12 cellular contexts compared by ENCODE assay signal in genomic region chr19:5693195-5694166, GRCh38. TPM values are rescaled to one million over a fixed set of nuclear protein-coding genes. Genes with fewer than 3 reads are reported as not detected.
DNase-seq lines count a peak whose midpoint lies in the region; FAIRE-seq and TF ChIP-seq lines count a peak whose summit lies in the region.
"Had no signal": no experiment of that assay in that cellular context is flagged by ENCODE, and none has a peak within 500 bp of the region (broad histone marks: within the 10 kb centered on the region; RNA-seq: fewer than 3 reads in every experiment).

No MANE protein-coding gene starts in this region.

- H3K36me3 ChIP-seq in Loucy (ENCODE audit: insufficient read depth, low read length) = peaks cover 67% of the 10 kb centered on the region; the same call in 1 of the 2 replicates
- H3K36me3 ChIP-seq in smooth muscle cell (ENCODE audit: low read depth) = no peaks in the 10 kb centered on the region
- peaks cover 9 to 28% of the 10 kb centered on the region in 2 donors for H3K36me3 ChIP-seq in kidney (ENCODE audit: control insufficient read depth in 1 of 2, insufficient read depth in 2 of 2, low read length in 2 of 2)

- BruUV-seq in MCF 10A (replicated peaks; lab: Mats Ljungman, UMichigan) = TSS peak; percentile 8

- no peaks in the 10 kb centered on the region for H3K9me3 Mint-ChIP-seq in activated CD4-positive, alpha-beta T cell treated with anti-CD3 and anti-CD28 coated beads, Interleukin-2, amount 10 ng/mL, durations not matched to agents 7 days and 5 days
- H3K9me3 Mint-ChIP-seq in MCF 10A (ENCODE audit: unreplicated experiment) = no peaks in the 10 kb centered on the region
- no peaks in the 10 kb centered on the region for H3K9me3 Mint-ChIP-seq in T-helper 2 cell treated with Interferon-gamma antibody and Interleukin-4, amounts not matched to agents 5 μg/mL and 100 μg/mL, for 36 hours

- FAIRE-seq in kidney (lab: Jason Lieb, UNC) = no peak

- H3K4me3 ChIP-seq in Loucy (ENCODE audit: low read length, poor library complexity, severe bottlenecking) (peak overlapping the region; percentile 91), smooth muscle cell (no peak overlapping the region), kidney (ENCODE audit: low read length in 2 of 2) (no peak overlapping the region)

- H3K4me1 Mint-ChIP-seq in activated CD4-positive, alpha-beta T cell treated with anti-CD3 and anti-CD28 coated beads, Interleukin-2, amount 10 ng/mL, durations not matched to agents 7 days and 5 days = peaks cover 16% of the 10 kb centered on the region
- H3K4me1 Mint-ChIP-seq in MCF 10A (ENCODE audit: insufficient read depth, unreplicated experiment) = no peaks in the 10 kb centered on the region
- peaks cover 10% of the 10 kb centered on the region for H3K4me1 Mint-ChIP-seq in T-helper 2 cell treated with Interferon-gamma antibody and Interleukin-4, amounts not matched to agents 5 μg/mL and 100 μg/mL, for 36 hours (ENCODE audit: low read depth)

- H3K27me3 Mint-ChIP-seq in activated CD4-positive, alpha-beta T cell treated with anti-CD3 and anti-CD28 coated beads, Interleukin-2, amount 10 ng/mL, durations not matched to agents 7 days and 5 days = no peaks in the 10 kb centered on the region
- no peaks in the 10 kb centered on the region for H3K27me3 Mint-ChIP-seq in MCF 10A (ENCODE audit: insufficient read depth, unreplicated experiment)
- no peaks in the 10 kb centered on the region for H3K27me3 Mint-ChIP-seq in T-helper 2 cell treated with Interferon-gamma antibody and Interleukin-4, amounts not matched to agents 5 μg/mL and 100 μg/mL, for 36 hours (ENCODE audit: low read depth)

- H3K36me3 Mint-ChIP-seq in activated CD4-positive, alpha-beta T cell treated with anti-CD3 and anti-CD28 coated beads, Interleukin-2, amount 10 ng/mL, durations not matched to agents 7 days and 5 days (ENCODE audit: low read depth) = peaks cover 28% of the 10 kb centered on the region
- H3K36me3 Mint-ChIP-seq in MCF 10A (ENCODE audit: insufficient read depth, unreplicated experiment) = peaks cover 83% of the 10 kb centered on the region
- peaks cover 34% of the 10 kb centered on the region for H3K36me3 Mint-ChIP-seq in T-helper 2 cell treated with Interferon-gamma antibody and Interleukin-4, amounts not matched to agents 5 μg/mL and 100 μg/mL, for 36 hours (ENCODE audit: low read depth)

- POLR2A ChIA-PET in activated CD4-positive, alpha-beta T cell treated with anti-CD3 and anti-CD28 coated beads, Interleukin-2, amount 10 ng/mL, durations not matched to agents 7 days and 5 days (lab: Charles Lee) = no interaction called here
- POLR2A ChIA-PET in MCF 10A (lab: Yijun Ruan, JAX) = interaction anchor here (1.6 kb wide), 1 partner anchor 25 kb away, joined by 12 read pairs; no protein-coding TSS in a partner anchor

- DNase-seq in activated CD4-positive, alpha-beta T cell treated with anti-CD3 and anti-CD28 coated beads, Interleukin-2, amount 10 ng/mL, durations not matched to agents 7 days and 5 days = no peak
- no peak for DNase-seq in activated CD4-positive, alpha-beta T cell treated with anti-CD3 and anti-CD28 coated beads, Interleukin-2, amount 50 U/mL, for 4 hours
- DNase-seq in MCF 10A (ENCODE audit: unreplicated experiment) (no peak), smooth muscle cell (lab: John Stamatoyannopoulos, UW; ENCODE audit: unreplicated experiment) (no peak), foreskin melanocyte (no peak), kidney (no peak)
- no peak for DNase-seq in T-helper 2 cell treated with Interferon-gamma antibody and Interleukin-4, amounts not matched to agents 5 μg/mL and 100 μg/mL, for 36 hours (ENCODE audit: low spot score)
- DNase-seq: foreskin keratinocyte had no signal

- no peaks in the 10 kb centered on the region for H3K9me2 ChIP-seq in Loucy (replicated peaks; ENCODE audit: low read depth, low read length)

- intact Hi-C loops in MCF 10A (cut with micrococcal nuclease) = loop anchor here (10.0 kb wide), 1 partner anchor 101 kb away; the partner anchor contains the start of gene DUS3L
- intact Hi-C loops in kidney (cut with DNase I) = no loop called here

- CTCF ChIA-PET in activated CD4-positive, alpha-beta T cell treated with anti-CD3 and anti-CD28 coated beads, Interleukin-2, amount 10 ng/mL, durations not matched to agents 7 days and 5 days (lab: Charles Lee) = no interaction called here
- CTCF ChIA-PET in MCF 10A (lab: Yijun Ruan, JAX) = no interaction called here

- H3K27ac ChIP-seq in smooth muscle cell (ENCODE audit: low read depth) (peak overlapping the region; percentile 69), kidney (ENCODE audit: low read depth in 2 of 2, low read length in 2 of 2) (no peak overlapping the region)
- H3K27ac ChIP-seq: foreskin keratinocyte, VCaP had no signal

- TF ChIP-seq CTCF in Loucy (conservative IDR thresholded peaks at IDR 0.05; ENCODE audit: low read length) = no peak
- no peak for TF ChIP-seq CTCF in MCF 10A (IDR thresholded peaks at IDR 0.05; ENCODE audit: unreplicated experiment)
- TF ChIP-seq CTCF in smooth muscle cell (IDR thresholded peaks at IDR 0.05; ENCODE audit: borderline replicate concordance, insufficient read depth, poor library complexity, severe bottlenecking) = no peak
- TF ChIP-seq CTCF in kidney (IDR thresholded peaks at IDR 0.05; ENCODE audit: borderline replicate concordance, extremely low read depth, insufficient read depth) = no peak

- H3K27me3 ChIP-seq in Loucy (ENCODE audit: insufficient read depth, low read length, poor library complexity, severe bottlenecking) (peaks cover 9% of the 10 kb centered on the region), smooth muscle cell (ENCODE audit: low read depth) (no peaks in the 10 kb centered on the region)
- H3K27me3 ChIP-seq: foreskin keratinocyte had no signal

- H3K27ac Mint-ChIP-seq in activated CD4-positive, alpha-beta T cell treated with anti-CD3 and anti-CD28 coated beads, Interleukin-2, amount 10 ng/mL, durations not matched to agents 7 days and 5 days = peak overlapping the region; percentile 50
- peak overlapping the region; percentile 51 for H3K27ac Mint-ChIP-seq in MCF 10A (ENCODE audit: low read depth, unreplicated experiment)
- H3K27ac Mint-ChIP-seq in T-helper 2 cell treated with Interferon-gamma antibody and Interleukin-4, amounts not matched to agents 5 μg/mL and 100 μg/mL, for 36 hours = no peak overlapping the region

- peaks cover 63% of the 10 kb centered on the region for H3K79me2 ChIP-seq in Loucy (ENCODE audit: insufficient read depth, low read length)
- H3K79me2 ChIP-seq in smooth muscle cell (ENCODE audit: low read depth) = peaks cover 58% of the 10 kb centered on the region

- 96% methylated on average over 39 of the region's 39 CpGs for WGBS in smooth muscle cell (ENCODE audit: low lambda C conversion rate)

- no peaks in the 10 kb centered on the region for H3F3A ChIP-seq in Loucy (ENCODE audit: low read depth)
- H3F3A ChIP-seq in smooth muscle cell (ENCODE audit: low read depth) = peaks cover 14% of the 10 kb centered on the region

- no peak overlapping the region for H3K9ac ChIP-seq in Loucy (ENCODE audit: low read depth, low read length, poor library complexity, severe bottlenecking)
- H3K9ac ChIP-seq in smooth muscle cell (ENCODE audit: low read depth) = no peak overlapping the region
- H3K9ac ChIP-seq in kidney (ENCODE audit: low read length in 2 of 2) = no peak overlapping the region

- H3K4me2 ChIP-seq in Loucy (ENCODE audit: low read depth, low read length, poor library complexity, severe bottlenecking) (peak overlapping the region; percentile 98), smooth muscle cell (no peak overlapping the region)

- H4K20me1 ChIP-seq in Loucy (ENCODE audit: insufficient read depth, low read length, poor library complexity, severe bottlenecking) (peaks cover 61% of the 10 kb centered on the region), smooth muscle cell (ENCODE audit: low read depth) (peaks cover 83% of the 10 kb centered on the region)

- no peak overlapping the region for H3K4me3 Mint-ChIP-seq in activated CD4-positive, alpha-beta T cell treated with anti-CD3 and anti-CD28 coated beads, Interleukin-2, amount 10 ng/mL, durations not matched to agents 7 days and 5 days
- peak overlapping the region; percentile 92 for H3K4me3 Mint-ChIP-seq in MCF 10A (ENCODE audit: unreplicated experiment)
- H3K4me3 Mint-ChIP-seq in T-helper 2 cell treated with Interferon-gamma antibody and Interleukin-4, amounts not matched to agents 5 μg/mL and 100 μg/mL, for 36 hours = no peak overlapping the region

- H2AFZ ChIP-seq in Loucy (ENCODE audit: low read length) (no peak overlapping the region), smooth muscle cell (ENCODE audit: low read depth) (no peak overlapping the region)

- H3K4me1 ChIP-seq in Loucy (ENCODE audit: insufficient read depth, low read length, poor library complexity, severe bottlenecking) (peaks cover 8% of the 10 kb centered on the region), smooth muscle cell (ENCODE audit: low read depth) (peaks cover 10% of the 10 kb centered on the region), kidney (ENCODE audit: control insufficient read depth in 1 of 2, insufficient read depth in 1 of 2, low read depth in 1 of 2, low read length in 2 of 2) (peaks cover 4 to 11% of the 10 kb centered on the region in 2 donors)
- H3K4me1 ChIP-seq: foreskin keratinocyte had no signal

- no peaks in the 10 kb centered on the region for H3K9me3 ChIP-seq in Loucy (ENCODE audit: insufficient read depth, low read depth, low read length)
- H3K9me3 ChIP-seq in smooth muscle cell (replicated peaks; ENCODE audit: low read depth) = no peaks in the 10 kb centered on the region
- H3K9me3 ChIP-seq in kidney (ENCODE audit: control insufficient read depth in 1 of 2, low read length in 2 of 2) = no peaks in the 10 kb centered on the region

RNA-seq across cellular contexts. Expression of gene RPL36, which starts 3.4 kb away (rescaled TPM):
- total RNA-seq in activated CD4-positive, alpha-beta T cell treated with anti-CD3 and anti-CD28 coated beads, Interleukin-2, amount 10 ng/mL, durations not matched to agents 7 days and 5 days = 100 to 1,000 TPM; 880 to 925 TPM
- total RNA-seq in MCF 10A (2022) = 1,569 and 1,807 TPM in 2 replicates
- total RNA-seq in smooth muscle cell = 591 and 641 TPM in 2 replicates
- 1,079 and 1,182 TPM in 2 replicates for polyA plus RNA-seq in smooth muscle cell
- total RNA-seq in kidney = 564 TPM
- polyA plus RNA-seq in kidney (ENCODE audit: insufficient read depth, low read depth, low replicate concordance) = 1,593 TPM

RNA-seq across cellular contexts. Expression of gene HSD11B1L, which starts 12.7 kb away (rescaled TPM):
- 1 to 10 TPM; 2.0 TPM for total RNA-seq in activated CD4-positive, alpha-beta T cell treated with anti-CD3 and anti-CD28 coated beads, Interleukin-2, amount 10 ng/mL, durations not matched to agents 7 days and 5 days
- 4.1 and 5.5 TPM in 2 replicates for total RNA-seq in MCF 10A (2022)
- total RNA-seq in smooth muscle cell = 10.3 and 28.0 TPM in 2 replicates
- polyA plus RNA-seq in smooth muscle cell = 28.4 and 28.5 TPM in 2 replicates
- 7.8 TPM for total RNA-seq in kidney
- polyA plus RNA-seq in kidney (ENCODE audit: insufficient read depth, low read depth, low replicate concordance) = 29.9 TPM

RNA-seq across cellular contexts. Expression of gene MICOS13, which starts 13.2 kb away (rescaled TPM):
- total RNA-seq in activated CD4-positive, alpha-beta T cell treated with anti-CD3 and anti-CD28 coated beads, Interleukin-2, amount 10 ng/mL, durations not matched to agents 7 days and 5 days = 10 to 100 TPM; 43.5 to 48.2 TPM
- total RNA-seq in MCF 10A (2022) (51.5 and 73.0 TPM in 2 replicates), smooth muscle cell (29.8 and 45.2 TPM in 2 replicates), kidney (74.6 TPM)
- polyA plus RNA-seq in smooth muscle cell (143 and 151 TPM in 2 replicates), kidney (ENCODE audit: insufficient read depth, low read depth, low replicate concordance) (244 TPM)

RNA-seq across cellular contexts. Expression of gene LONP1, which starts 26.5 kb away (rescaled TPM):
- total RNA-seq in activated CD4-positive, alpha-beta T cell treated with anti-CD3 and anti-CD28 coated beads, Interleukin-2, amount 10 ng/mL, durations not matched to agents 7 days and 5 days = 10 to 100 TPM; 71.7 to 79.6 TPM
- 219 and 254 TPM in 2 replicates for total RNA-seq in MCF 10A (2022)
- total RNA-seq in smooth muscle cell = 30.2 and 31.6 TPM in 2 replicates
- 67.7 and 82.6 TPM in 2 replicates for polyA plus RNA-seq in smooth muscle cell
- total RNA-seq in kidney = 67.1 TPM
- polyA plus RNA-seq in kidney (ENCODE audit: insufficient read depth, low read depth, low replicate concordance) = 71.5 TPM

RNA-seq across cellular contexts. Expression of gene CATSPERD, which starts 27.0 kb away (rescaled TPM):
- not detected for total RNA-seq in activated CD4-positive, alpha-beta T cell treated with anti-CD3 and anti-CD28 coated beads, Interleukin-2, amount 10 ng/mL, durations not matched to agents 7 days and 5 days
- not detected in 2 replicates for total RNA-seq in MCF 10A (2022)
- total RNA-seq in smooth muscle cell = not detected in 2 replicates
- not detected in 2 replicates for polyA plus RNA-seq in smooth muscle cell
- not detected for total RNA-seq in kidney
- polyA plus RNA-seq in kidney (ENCODE audit: insufficient read depth, low read depth, low replicate concordance) = not detected
- total RNA-seq: foreskin keratinocyte, H4, urinary bladder had no signal
- polyA plus RNA-seq: foreskin keratinocyte, urinary bladder had no signal
